8 cellular contexts compared by ENCODE assay signal in the genomic region with DNA sequence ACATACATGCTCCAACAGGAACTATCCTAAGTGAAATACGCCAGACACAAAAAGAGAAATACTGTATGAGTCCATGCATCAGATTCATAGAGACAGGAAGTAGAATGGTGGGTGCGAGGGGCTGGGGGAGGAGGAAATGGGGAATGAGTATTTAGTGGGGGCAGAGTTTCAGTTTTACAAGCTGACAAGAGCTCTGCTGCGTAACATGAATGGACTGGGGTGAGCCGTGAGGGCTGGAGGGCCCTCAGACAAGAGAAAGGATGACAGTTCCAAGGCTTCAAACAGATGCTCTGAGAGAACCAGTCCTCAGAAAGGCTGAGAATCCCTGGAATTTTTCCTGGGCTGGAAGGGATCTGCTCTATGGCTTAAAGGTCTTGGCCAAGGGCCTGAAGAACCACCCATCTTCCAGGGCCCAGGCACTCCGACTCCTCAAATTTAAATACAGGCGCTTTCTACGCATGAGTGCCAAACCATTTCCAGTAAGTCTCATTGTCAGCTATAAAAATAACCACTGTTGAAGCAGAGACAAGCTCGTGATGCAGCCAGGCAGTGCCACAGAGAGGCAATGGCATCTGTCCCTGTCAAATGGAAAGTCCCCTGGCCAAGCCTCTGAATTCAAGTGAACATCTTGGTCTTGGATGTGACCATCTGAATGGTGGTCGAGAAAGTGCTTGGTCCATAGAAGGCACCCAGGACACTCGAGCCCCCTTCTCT. TPM values are rescaled to one million over a fixed set of nuclear protein-coding genes. Genes with fewer than 3 reads are reported as not detected.
DNase-seq lines count a peak whose midpoint lies in the region; ATAC-seq lines count a peak whose summit lies in the region.

No MANE protein-coding gene starts in this region.

- DNase-seq in NCI-H510A treated with DMSO at 0.1 percent for 48 hours (lab: John Stamatoyannopoulos, UW) (peak; percentile 14), NCI-H510A (lab: John Stamatoyannopoulos, UW) (no peak), cardiac septum (ENCODE audit: low spot score) (peak; percentile 83), HPDE6-E6E7 (ENCODE audit: extremely low spot score) (no peak), NCI-H748 treated with DMSO at 0.1 percent for 48 hours (lab: John Stamatoyannopoulos, UW) (no peak)
- DNase-seq in activated CD4-positive, alpha-beta T cell treated with anti-CD3 and anti-CD28 coated beads, Interleukin-2, amount 50 U/mL, for 4 hours = peak; percentile 43
- peak; percentile 40 for DNase-seq in stimulated activated CD4-positive, alpha-beta T cell treated with anti-CD3 and anti-CD28 coated beads, Interleukin-2, amount 100 ng/mL, for 4 hours (ENCODE audit: low read depth)

- intact Hi-C loops in cardiac septum (cut with DNase I) = loop anchor here (1.0 to 2.0 kb wide), 2 partner anchors 10 to 15 kb away; no protein-coding TSS in a partner anchor

- peak; percentile 52 for ATAC-seq in HG03039 (IDR thresholded peaks at IDR 0.05; ENCODE audit: unreplicated experiment)

RNA-seq across cellular contexts. Expression of gene KLF2, which starts 17.5 kb away (rescaled TPM):
- total RNA-seq in cardiac septum = 44.6 TPM

Comparison
In these comparisons a context has a peak if more than half of its experiments do, and no peak if none do; other contexts are left out.
1. DNase-seq: peak in NCI-H510A treated with DMSO at 0.1 percent for 48 hours (single experiment), activated CD4-positive, alpha-beta T cell treated with anti-CD3 and anti-CD28 coated beads, Interleukin-2, amount 50 U/mL, for 4 hours (2 of 2), cardiac septum (single experiment) and stimulated activated CD4-positive, alpha-beta T cell treated with anti-CD3 and anti-CD28 coated beads, Interleukin-2, amount 100 ng/mL, for 4 hours (single experiment); none in NCI-H510A (single experiment), HPDE6-E6E7 (single experiment) and NCI-H748 treated with DMSO at 0.1 percent for 48 hours (single experiment).